In genomic region chr4:47287735-47288134, GRCh38 we compare ENCODE assay signal across 10 cellular contexts.
DNase-seq lines count a peak whose midpoint lies in the region; ATAC-seq and TF ChIP-seq lines count a peak whose summit lies in the region.
"Had no signal": no experiment of that assay in that cellular context is flagged by ENCODE, and none has a peak within 500 bp of the region (broad histone marks: within the 10 kb centered on the region; RNA-seq: fewer than 3 reads in every experiment).

No MANE protein-coding gene starts in this region.

- TF ChIP-seq CTCF in GM10266 (IDR thresholded peaks at IDR 0.05; ENCODE audit: control insufficient read depth, insufficient read depth, low read depth, missing control alignments) (no peak), MM.1S (IDR thresholded peaks at IDR 0.05; ENCODE audit: low read length) (no peak), lower leg skin (IDR thresholded peaks at IDR 0.05) (no peak)

- H3K79me2 ChIP-seq in GM23248 (ENCODE audit: insufficient read depth): no peaks in the 10 kb centered on the region
- no peaks in the 10 kb centered on the region for H3K79me2 ChIP-seq in MM.1S (ENCODE audit: low read length)

- H3K4me1 ChIP-seq in GM23248 (ENCODE audit: insufficient read depth) (no peaks in the 10 kb centered on the region), MM.1S (ENCODE audit: low read length) (no peaks in the 10 kb centered on the region)
- H3K4me1 ChIP-seq: heart right ventricle had no signal

- no peaks in the 10 kb centered on the region for H3K9me2 ChIP-seq in GM23248 (ENCODE audit: insufficient read depth)
- H3K9me2 ChIP-seq in MM.1S (replicated peaks; ENCODE audit: insufficient read depth, low read length): no peaks in the 10 kb centered on the region

- no peaks in the 10 kb centered on the region for H4K20me1 ChIP-seq in GM23248 (ENCODE audit: insufficient read depth)
- H4K20me1 ChIP-seq in MM.1S (ENCODE audit: insufficient read depth, low read length): no peaks in the 10 kb centered on the region

- H3K36me3 ChIP-seq in GM23248 (ENCODE audit: low read depth): no peaks in the 10 kb centered on the region
- H3K36me3 ChIP-seq in MM.1S (replicated peaks; ENCODE audit: insufficient read depth, low read length): no peaks in the 10 kb centered on the region
- H3K36me3 ChIP-seq: heart right ventricle had no signal

- WGBS in GM23248 (ENCODE audit: low coverage in 1 of 2, low lambda C conversion rate in 2 of 2, missing lambda C conversion rate in 2 of 2), 2 experiments: 29 to 38% methylated on average over 2 of the region's 2 CpGs
- 46 to 74% methylated on average over 2 of the region's 2 CpGs for WGBS in lower leg skin, 2 donors

- in situ Hi-C loops in GM23248 (cut with MboI): no loop called here

- intact Hi-C loops in lower leg skin (cut with DNase I; ENCODE audit: low total_unique reads): no loop called here

- H3K9ac ChIP-seq in GM23248 (no peak overlapping the region), MM.1S (ENCODE audit: low read length) (no peak overlapping the region)

- no peaks in the 10 kb centered on the region for H3K9me3 ChIP-seq in GM23248 (ENCODE audit: low read depth)
- no peaks in the 10 kb centered on the region for H3K9me3 ChIP-seq in MM.1S (replicated peaks; ENCODE audit: insufficient read depth, low read length)
- H3K9me3 ChIP-seq: heart right ventricle had no signal

- H3K27ac ChIP-seq in GM23248: no peak overlapping the region
- H3K27ac ChIP-seq in MM.1S (ENCODE audit: low read length): no peak overlapping the region
- H3K27ac ChIP-seq: heart right ventricle had no signal

- no peak for TF ChIP-seq POLR2A in lower leg skin (IDR thresholded peaks at IDR 0.05)

- H3F3A ChIP-seq in GM23248 (ENCODE audit: insufficient read depth): no peaks in the 10 kb centered on the region
- no peaks in the 10 kb centered on the region for H3F3A ChIP-seq in MM.1S (ENCODE audit: insufficient read depth, low read length)

- H3K4me3 ChIP-seq in GM23248: no peak overlapping the region
- no peak overlapping the region for H3K4me3 ChIP-seq in MM.1S (ENCODE audit: low read length)
- H3K4me3 ChIP-seq in lower leg skin (ENCODE audit: low read depth, poor library complexity, severe bottlenecking): no peak overlapping the region
- H3K4me3 ChIP-seq: heart right ventricle had no signal

- DNase-seq in GM10266 (ENCODE audit: extremely low spot score) (peak; percentile 17), GM23248 (peak; percentile 3), MM.1S (peak; percentile 26), foreskin melanocyte (peak; percentile 36), NAMALWA (ENCODE audit: low spot score) (no peak), lower leg skin (ENCODE audit: low spot score in 2 of 2) (no peak), NCI-H524 treated with DMSO at 0.1 percent for 48 hours (lab: John Stamatoyannopoulos, UW) (no peak)
- DNase-seq: heart right ventricle, NCI-H1092 had no signal

- no peak overlapping the region for H3K4me2 ChIP-seq in GM23248 (ENCODE audit: unreplicated experiment)
- no peak overlapping the region for H3K4me2 ChIP-seq in MM.1S (ENCODE audit: low read depth, low read length)

- no peaks in the 10 kb centered on the region for H3K27me3 ChIP-seq in GM23248 (replicated peaks; ENCODE audit: insufficient read depth)
- no peaks in the 10 kb centered on the region for H3K27me3 ChIP-seq in MM.1S (replicated peaks; ENCODE audit: insufficient read depth, low read length)
- H3K27me3 ChIP-seq: heart right ventricle had no signal

- H2AFZ ChIP-seq in GM23248: no peak overlapping the region
- no peak overlapping the region for H2AFZ ChIP-seq in MM.1S (ENCODE audit: low read length)

- ATAC-seq in SK-N-SH treated with all-trans-retinoic acid at 6 μM for 48 hours: no peak
- ATAC-seq: heart right ventricle had no signal

TF ChIP-seq in SK-N-SH treated with all-trans-retinoic acid at 6 μM for 48 hours, 23 proteins besides CTCF, POLR2A, EP300 and RAD21 (continues in another document):
- TF ChIP-seq ZNF8 (CRISPR knock-in tag; IDR thresholded peaks at IDR 0.05): no peak
- no peak for TF ChIP-seq TCF4 (CRISPR knock-in tag; IDR thresholded peaks at IDR 0.05; ENCODE audit: borderline replicate concordance)
- no peak for TF ChIP-seq RARB (CRISPR knock-in tag; IDR thresholded peaks at IDR 0.05)
- TF ChIP-seq, protein P1, sequence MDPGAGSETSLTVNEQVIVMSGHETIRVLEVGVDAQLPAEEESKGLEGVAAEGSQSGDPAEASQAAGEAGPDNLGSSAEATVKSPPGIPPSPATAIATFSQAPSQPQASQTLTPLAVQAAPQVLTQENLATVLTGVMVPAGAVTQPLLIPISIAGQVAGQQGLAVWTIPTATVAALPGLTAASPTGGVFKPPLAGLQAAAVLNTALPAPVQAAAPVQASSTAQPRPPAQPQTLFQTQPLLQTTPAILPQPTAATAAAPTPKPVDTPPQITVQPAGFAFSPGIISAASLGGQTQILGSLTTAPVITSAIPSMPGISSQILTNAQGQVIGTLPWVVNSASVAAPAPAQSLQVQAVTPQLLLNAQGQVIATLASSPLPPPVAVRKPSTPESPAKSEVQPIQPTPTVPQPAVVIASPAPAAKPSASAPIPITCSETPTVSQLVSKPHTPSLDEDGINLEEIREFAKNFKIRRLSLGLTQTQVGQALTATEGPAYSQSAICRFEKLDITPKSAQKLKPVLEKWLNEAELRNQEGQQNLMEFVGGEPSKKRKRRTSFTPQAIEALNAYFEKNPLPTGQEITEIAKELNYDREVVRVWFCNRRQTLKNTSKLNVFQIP (CRISPR knock-in tag; IDR thresholded peaks at IDR 0.05; ENCODE audit: borderline replicate concordance, low read depth): no peak
- TF ChIP-seq ZFP30 (CRISPR knock-in tag; IDR thresholded peaks at IDR 0.05): no peak
- TF ChIP-seq CREB5 (CRISPR knock-in tag; IDR thresholded peaks at IDR 0.05; ENCODE audit: low read depth): no peak
- no peak for TF ChIP-seq CSDC2 (CRISPR knock-in tag; IDR thresholded peaks at IDR 0.05)
- TF ChIP-seq TOX (CRISPR knock-in tag; IDR thresholded peaks at IDR 0.05; ENCODE audit: borderline replicate concordance): no peak
- TF ChIP-seq ARNTL (CRISPR knock-in tag; IDR thresholded peaks at IDR 0.05; ENCODE audit: borderline replicate concordance, low read depth): no peak
- no peak for TF ChIP-seq CSRNP3 (CRISPR knock-in tag; IDR thresholded peaks at IDR 0.05)
- TF ChIP-seq ZC3H10 (CRISPR knock-in tag; IDR thresholded peaks at IDR 0.05): no peak
- TF ChIP-seq PPARA (CRISPR knock-in tag; IDR thresholded peaks at IDR 0.05; ENCODE audit: borderline replicate concordance): no peak
- no peak for TF ChIP-seq ZNF565 (CRISPR knock-in tag; conservative IDR thresholded peaks at IDR 0.05; ENCODE audit: low read depth)
- TF ChIP-seq, protein P2, sequence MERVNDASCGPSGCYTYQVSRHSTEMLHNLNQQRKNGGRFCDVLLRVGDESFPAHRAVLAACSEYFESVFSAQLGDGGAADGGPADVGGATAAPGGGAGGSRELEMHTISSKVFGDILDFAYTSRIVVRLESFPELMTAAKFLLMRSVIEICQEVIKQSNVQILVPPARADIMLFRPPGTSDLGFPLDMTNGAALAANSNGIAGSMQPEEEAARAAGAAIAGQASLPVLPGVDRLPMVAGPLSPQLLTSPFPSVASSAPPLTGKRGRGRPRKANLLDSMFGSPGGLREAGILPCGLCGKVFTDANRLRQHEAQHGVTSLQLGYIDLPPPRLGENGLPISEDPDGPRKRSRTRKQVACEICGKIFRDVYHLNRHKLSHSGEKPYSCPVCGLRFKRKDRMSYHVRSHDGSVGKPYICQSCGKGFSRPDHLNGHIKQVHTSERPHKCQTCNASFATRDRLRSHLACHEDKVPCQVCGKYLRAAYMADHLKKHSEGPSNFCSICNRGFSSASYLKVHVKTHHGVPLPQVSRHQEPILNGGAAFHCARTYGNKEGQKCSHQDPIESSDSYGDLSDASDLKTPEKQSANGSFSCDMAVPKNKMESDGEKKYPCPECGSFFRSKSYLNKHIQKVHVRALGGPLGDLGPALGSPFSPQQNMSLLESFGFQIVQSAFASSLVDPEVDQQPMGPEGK (CRISPR knock-in tag; IDR thresholded peaks at IDR 0.05; ENCODE audit: borderline replicate concordance): no peak

Comparison
In these comparisons a context has a peak if more than half of its experiments do, and no peak if none do; other contexts are left out.
1. DNase-seq: peak in GM10266 (single experiment), GM23248 (single experiment), MM.1S (single experiment) and foreskin melanocyte (single experiment); none in NAMALWA (single experiment), lower leg skin (0 of 2) and NCI-H524 treated with DMSO at 0.1 percent for 48 hours (single experiment).